19 cellular contexts compared by ENCODE assay signal in genomic region chr3:113232367-113232766, GRCh38. TPM values are rescaled to one million over a fixed set of nuclear protein-coding genes. Genes with fewer than 3 reads are reported as not detected.
A peak's percentile ranks its signal among the peaks of the same experiment; 100 is the strongest.
DNase-seq lines count a peak whose midpoint lies in the region; ATAC-seq and TF ChIP-seq lines count a peak whose summit lies in the region.
"Had no signal": no experiment of that assay in that cellular context is flagged by ENCODE, and none has a peak within 500 bp of the region (broad histone marks: within the 10 kb centered on the region; RNA-seq: fewer than 3 reads in every experiment).

No MANE protein-coding gene starts in this region.

- peak overlapping the region; percentile 49 for H3K4me2 ChIP-seq in smooth muscle cell
- H3K4me2 ChIP-seq: GM23338, KMS-11 had no signal

- no peak overlapping the region for H3K4me3 Mint-ChIP-seq in natural killer cell treated with Interleukin-12 subunit alpha and Interleukin-12 subunit beta and Interleukin-15 and Interleukin-18, amount 100 ng/mL, for 72 hours
- H3K4me3 Mint-ChIP-seq: GM23338 had no signal

- TF ChIP-seq POLR2A in gastroesophageal sphincter (IDR thresholded peaks at IDR 0.05): no peak

- peaks cover 17% of the 10 kb centered on the region for H4K20me1 ChIP-seq in smooth muscle cell (ENCODE audit: low read depth)

- no peak overlapping the region for H3K9ac ChIP-seq in smooth muscle cell (ENCODE audit: low read depth)
- H3K9ac ChIP-seq: KMS-11 had no signal

- H3K9me3 Mint-ChIP-seq in natural killer cell treated with Interleukin-12 subunit alpha and Interleukin-12 subunit beta and Interleukin-15 and Interleukin-18, amount 100 ng/mL, for 72 hours: no peaks in the 10 kb centered on the region
- H3K9me3 Mint-ChIP-seq: GM23338 had no signal

- H3K4me3 ChIP-seq in gastroesophageal sphincter: no peak overlapping the region
- no peak overlapping the region for H3K4me3 ChIP-seq in smooth muscle cell
- H3K4me3 ChIP-seq: GM23338, pancreas had no signal

- H3K36me3 Mint-ChIP-seq in natural killer cell treated with Interleukin-12 subunit alpha and Interleukin-12 subunit beta and Interleukin-15 and Interleukin-18, amount 100 ng/mL, for 72 hours: no peaks in the 10 kb centered on the region

- no peaks in the 10 kb centered on the region for H3K79me2 ChIP-seq in smooth muscle cell (ENCODE audit: low read depth)

- H2AFZ ChIP-seq in smooth muscle cell (ENCODE audit: low read depth): no peak overlapping the region
- H2AFZ ChIP-seq: GM23338 had no signal

- no peaks in the 10 kb centered on the region for H3K4me1 Mint-ChIP-seq in natural killer cell treated with Interleukin-12 subunit alpha and Interleukin-12 subunit beta and Interleukin-15 and Interleukin-18, amount 100 ng/mL, for 72 hours (ENCODE audit: low read depth in 2 of 2)

- no peaks in the 10 kb centered on the region for H3K27me3 ChIP-seq in gastroesophageal sphincter
- no peaks in the 10 kb centered on the region for H3K27me3 ChIP-seq in smooth muscle cell (ENCODE audit: low read depth)
- H3K27me3 ChIP-seq: BE2C, pancreas had no signal

- WGBS in gastroesophageal sphincter (ENCODE audit: low coverage in 1 of 2), 2 donors: 10 to 45% methylated on average over 2 of the region's 2 CpGs
- 87% methylated on average over 2 of the region's 2 CpGs for WGBS in smooth muscle cell (ENCODE audit: low lambda C conversion rate)

- peak overlapping the region in 3 of 4 donors; percentile 53 to 74 (median 63) for H3K27ac ChIP-seq in gastroesophageal sphincter
- H3K27ac ChIP-seq in smooth muscle cell (ENCODE audit: low read depth): peak overlapping the region; percentile 99
- H3K27ac ChIP-seq: HL-60, KMS-11, pancreas had no signal

- TF ChIP-seq EP300 in gastroesophageal sphincter (IDR thresholded peaks at IDR 0.05): no peak

- TF ChIP-seq CTCF in gastroesophageal sphincter (IDR thresholded peaks at IDR 0.05) (no peak), smooth muscle cell (IDR thresholded peaks at IDR 0.05; ENCODE audit: borderline replicate concordance, insufficient read depth, poor library complexity, severe bottlenecking) (no peak)

- H3K4me1 ChIP-seq in gastroesophageal sphincter: peaks cover 20 to 82% (median 36%) of the 10 kb centered on the region in 3 donors
- peaks cover 44% of the 10 kb centered on the region for H3K4me1 ChIP-seq in smooth muscle cell (ENCODE audit: low read depth)
- H3K4me1 ChIP-seq: BE2C had no signal

- H3K36me3 ChIP-seq in gastroesophageal sphincter: peaks cover 0 to 6% of the 10 kb centered on the region in 2 donors
- no peaks in the 10 kb centered on the region for H3K36me3 ChIP-seq in smooth muscle cell (ENCODE audit: low read depth)
- H3K36me3 ChIP-seq: BE2C, pancreas had no signal

- ATAC-seq in SK-N-SH treated with all-trans-retinoic acid at 6 μM for 48 hours: peak; percentile 7; the same call in 1 of the 3 replicates
- ATAC-seq in gastroesophageal sphincter: no peak
- no peak for ATAC-seq in natural killer cell treated with Interleukin-12 subunit alpha and Interleukin-12 subunit beta and Interleukin-15 and Interleukin-18, amount 100 ng/mL, for 72 hours
- ATAC-seq in GM21423 (IDR thresholded peaks at IDR 0.05; ENCODE audit: unreplicated experiment): no peak
- ATAC-seq: left colon, Right ventricle myocardium inferior had no signal

- H3K27me3 Mint-ChIP-seq in natural killer cell treated with Interleukin-12 subunit alpha and Interleukin-12 subunit beta and Interleukin-15 and Interleukin-18, amount 100 ng/mL, for 72 hours: peaks cover 20 to 24% of the 10 kb centered on the region in 2 donors

- no peak overlapping the region for H3K27ac Mint-ChIP-seq in natural killer cell treated with Interleukin-12 subunit alpha and Interleukin-12 subunit beta and Interleukin-15 and Interleukin-18, amount 100 ng/mL, for 72 hours

- no peaks in the 10 kb centered on the region for H3K9me3 ChIP-seq in gastroesophageal sphincter
- H3K9me3 ChIP-seq in smooth muscle cell (replicated peaks; ENCODE audit: low read depth): no peaks in the 10 kb centered on the region
- H3K9me3 ChIP-seq: BE2C, pancreas had no signal

- peaks cover 18% of the 10 kb centered on the region for H3F3A ChIP-seq in smooth muscle cell (ENCODE audit: low read depth)

- DNase-seq in HT1080 (ENCODE audit: low read depth): peak; percentile 71
- DNase-seq in smooth muscle cell (lab: John Stamatoyannopoulos, UW; ENCODE audit: unreplicated experiment): no peak
- DNase-seq in natural killer cell treated with Interleukin-12 subunit alpha and Interleukin-12 subunit beta and Interleukin-15 and Interleukin-18, amount 100 ng/mL, for 72 hours (ENCODE audit: low spot score): no peak
- no peak for DNase-seq in LoVo (ENCODE audit: low spot score)
- DNase-seq: activated CD8-positive, alpha-beta memory T cell treated with anti-CD3 and anti-CD28 coated beads for 24 hours; BE2C; GDM1; left colon; NCI-H1436; NCI-H2227 treated with DMSO at 0.1 percent for 48 hours; NK-92 treated with Interleukin-12 subunit alpha and Interleukin-12 subunit beta, amount 100 ng/mL, for 24 hours had no signal

TF ChIP-seq in SK-N-SH treated with all-trans-retinoic acid at 6 μM for 48 hours, 23 proteins besides CTCF, POLR2A, EP300 and RAD21:
- TF ChIP-seq POU6F1 (CRISPR knock-in tag; IDR thresholded peaks at IDR 0.05; ENCODE audit: borderline replicate concordance, low read depth): no peak
- TF ChIP-seq ZNF565 (CRISPR knock-in tag; conservative IDR thresholded peaks at IDR 0.05; ENCODE audit: low read depth): no peak
- TF ChIP-seq CREB5 (CRISPR knock-in tag; IDR thresholded peaks at IDR 0.05; ENCODE audit: low read depth): no peak
- no peak for TF ChIP-seq ZNF70 (CRISPR knock-in tag; IDR thresholded peaks at IDR 0.05)
- TF ChIP-seq SNAI2 (CRISPR knock-in tag; IDR thresholded peaks at IDR 0.05): no peak
- TF ChIP-seq PATZ1 (CRISPR knock-in tag; IDR thresholded peaks at IDR 0.05; ENCODE audit: borderline replicate concordance): no peak
- TF ChIP-seq OSR1 (CRISPR knock-in tag; IDR thresholded peaks at IDR 0.05): no peak
- TF ChIP-seq ESRRG (CRISPR knock-in tag; IDR thresholded peaks at IDR 0.05): no peak
- TF ChIP-seq GLIS3 (CRISPR knock-in tag; IDR thresholded peaks at IDR 0.05): no peak
- TF ChIP-seq RARB (CRISPR knock-in tag; IDR thresholded peaks at IDR 0.05): no peak
- TF ChIP-seq CSDC2 (CRISPR knock-in tag; IDR thresholded peaks at IDR 0.05): no peak
- no peak for TF ChIP-seq ZNF8 (CRISPR knock-in tag; IDR thresholded peaks at IDR 0.05)
- TF ChIP-seq ZC3H10 (CRISPR knock-in tag; IDR thresholded peaks at IDR 0.05): no peak
- no peak for TF ChIP-seq TCF4 (CRISPR knock-in tag; IDR thresholded peaks at IDR 0.05; ENCODE audit: borderline replicate concordance)
- TF ChIP-seq TOX (CRISPR knock-in tag; IDR thresholded peaks at IDR 0.05; ENCODE audit: borderline replicate concordance): no peak
- TF ChIP-seq BACH2 (CRISPR knock-in tag; IDR thresholded peaks at IDR 0.05; ENCODE audit: borderline replicate concordance): no peak
- TF ChIP-seq ARNTL (CRISPR knock-in tag; IDR thresholded peaks at IDR 0.05; ENCODE audit: borderline replicate concordance, low read depth): no peak
- no peak for TF ChIP-seq ZFP30 (CRISPR knock-in tag; IDR thresholded peaks at IDR 0.05)

RNA-seq across cellular contexts. Expression of gene BOC, which starts 21.0 kb away (rescaled TPM):
- total RNA-seq in HT1080 (2014; rRNA removed; shearing (Covaris generic)): 10.4 and 15.3 TPM in 2 replicates
- 10.0 and 11.5 TPM in 2 replicates for polyA plus RNA-seq in HT1080 (2015; cell fraction: cytosol; rRNA removed)
- polyA plus RNA-seq in HT1080 (2015; cell fraction: nucleus; rRNA removed): 11.8 and 13.6 TPM in 2 replicates
- total RNA-seq in gastroesophageal sphincter (100 to 1,000 TPM in 1 of 4 donors, 10 to 100 TPM in 3; 41.5 to 130 (median 73.9) TPM), smooth muscle cell (16.7 and 19.5 TPM in 2 replicates)
- polyA plus RNA-seq in smooth muscle cell: 31.2 and 31.4 TPM in 2 replicates
- total RNA-seq in natural killer cell treated with Interleukin-12 subunit alpha and Interleukin-12 subunit beta and Interleukin-15 and Interleukin-18, amount 100 ng/mL, for 72 hours: 1 to 10 TPM in 1 of 2 donors, not detected in 1; 1.5 TPM
